ENCODE assay signal across 15 cellular contexts in genomic region chr6:2938004-2938631, GRCh38. TPM values are rescaled to one million over a fixed set of nuclear protein-coding genes. Genes with fewer than 3 reads are reported as not detected.
A peak's percentile ranks its signal among the peaks of the same experiment; 100 is the strongest.
DNase-seq lines count a peak whose midpoint lies in the region; ATAC-seq, FAIRE-seq and TF ChIP-seq lines count a peak whose summit lies in the region.
"Had no signal": no experiment of that assay in that cellular context is flagged by ENCODE, and none has a peak within 500 bp of the region (broad histone marks: within the 10 kb centered on the region; RNA-seq: fewer than 3 reads in every experiment).

No MANE protein-coding gene starts in this region.

- TF ChIP-seq RAD21 in HepG2 (CRISPR knock-in tag; IDR thresholded peaks at IDR 0.05) (no peak), SK-N-SH (IDR thresholded peaks at IDR 0.05; ENCODE audit: low read length) (no peak)

- no peak for TF ChIP-seq CTCF in CD8-positive, alpha-beta T cell (IDR thresholded peaks at IDR 0.05)
- no peak for TF ChIP-seq CTCF in HepG2 (CRISPR knock-in tag; IDR thresholded peaks at IDR 0.05)
- TF ChIP-seq CTCF in SK-N-SH (IDR thresholded peaks at IDR 0.05), result no peak

- no peaks in the 10 kb centered on the region for H3K27me3 ChIP-seq in CD4-positive, CD25-positive, alpha-beta regulatory T cell (ENCODE audit: control insufficient read depth, insufficient read depth, low read length)
- H3K27me3 ChIP-seq in CD8-positive, alpha-beta T cell (ENCODE audit: insufficient read depth, low read length), result no peaks in the 10 kb centered on the region
- peaks cover 0 to 7% of the 10 kb centered on the region in 2 experiments; a peak in 2 of 5 replicates for H3K27me3 ChIP-seq in HepG2 (ENCODE audit: control insufficient read depth in 1 of 2, insufficient read depth in 2 of 2, low read length in 2 of 2)
- no peaks in the 10 kb centered on the region for H3K27me3 ChIP-seq in SK-N-SH (ENCODE audit: insufficient read depth)

- FAIRE-seq in HepG2 (lab: Jason Lieb, UNC), result no peak

- BruUV-seq in HepG2 (replicated peaks; lab: Mats Ljungman, UMichigan), result no TSS peak

- no peak for DNase-seq in CD4-positive, CD25-positive, alpha-beta regulatory T cell
- DNase-seq in CD8-positive, alpha-beta T cell, result no peak
- DNase-seq in activated naive CD4-positive, alpha-beta T cell treated with anti-CD3 and anti-CD28 coated beads, Interleukin-2, amount 50 U/mL, for 72 hours (ENCODE audit: low spot score in 2 of 2), result peak in 1 of 2 donors; percentile 51
- DNase-seq in HepG2 (ENCODE audit: low spot score) (no peak), epidermal melanocyte (ENCODE audit: insufficient read length, low spot score) (no peak), SK-N-SH (no peak), DMS53 (lab: John Stamatoyannopoulos, UW) (no peak), SIG-M5 treated with dmso at 0.1 percent for 504 hours (lab: John Stamatoyannopoulos, UW; ENCODE audit: unreplicated experiment) (no peak)
- DNase-seq: caudate nucleus, foreskin fibroblast, lower lobe of right lung, nephron progenitor cell, T-helper 9 cell had no signal

- H3K79me2 ChIP-seq in HepG2 (ENCODE audit: insufficient read depth, low read length) (no peaks in the 10 kb centered on the region), SK-N-SH (ENCODE audit: insufficient read depth) (no peaks in the 10 kb centered on the region)

- CTCF ChIA-PET in CD8-positive, alpha-beta T cell (lab: Charles Lee), result interaction anchor here (0.9 to 20.8 kb wide), 3 partner anchors 13 to 93 kb away, joined by 3 to 306 read pairs (median 119); partner anchors contain the start of gene SERPINB1
- CTCF ChIA-PET in HepG2 (lab: Yijun Ruan, JAX; ENCODE audit: low intra/inter-chr PET ratio, low total read pairs) (interaction anchor here (0.7 kb wide), 1 partner anchor 51 kb away, joined by 3 read pairs; no protein-coding TSS in a partner anchor), SK-N-SH (lab: Yijun Ruan, JAX) (interaction anchor here (0.6 to 1.2 kb wide), 4 partner anchors 45 to 165 kb away, joined by 3 read pairs; no protein-coding TSS in a partner anchor)

- H3K4me2 ChIP-seq in HepG2 (ENCODE audit: low read depth, low read length) (no peak overlapping the region), SK-N-SH (no peak overlapping the region)

- POLR2A ChIA-PET in CD8-positive, alpha-beta T cell (lab: Charles Lee), result interaction anchor here (3.0 to 5.2 kb wide), 2 partner anchors 51 to 96 kb away, joined by 21 to 59 read pairs; partner anchors contain the start of gene SERPINB1
- POLR2A ChIA-PET in HepG2 (lab: Yijun Ruan, JAX) (no interaction called here), SK-N-SH (lab: Yijun Ruan, JAX) (no interaction called here)

- H3K36me3 ChIP-seq in CD4-positive, CD25-positive, alpha-beta regulatory T cell (ENCODE audit: control insufficient read depth, insufficient read depth, low read length), result no peaks in the 10 kb centered on the region
- H3K36me3 ChIP-seq in CD8-positive, alpha-beta T cell (ENCODE audit: insufficient read depth, low read length), result no peaks in the 10 kb centered on the region
- no peaks in the 10 kb centered on the region for H3K36me3 ChIP-seq in HepG2 (replicated peaks in 1 of 2; ENCODE audit: control insufficient read depth in 1 of 2, insufficient read depth in 2 of 2, low read length in 2 of 2)
- no peaks in the 10 kb centered on the region for H3K36me3 ChIP-seq in SK-N-SH (replicated peaks in 1 of 2; ENCODE audit: control insufficient read depth in 1 of 2, insufficient read depth in 2 of 2, low read length in 1 of 2)
- H3K36me3 ChIP-seq: lower lobe of right lung had no signal

- H3K4me3 Mint-ChIP-seq in CD4-positive, CD25-positive, alpha-beta regulatory T cell, result peak overlapping the region in 3 of 4 donors; percentile 11 to 82 (median 67)
- H3K4me3 Mint-ChIP-seq in CD8-positive, alpha-beta T cell, result no peak overlapping the region
- H3K4me3 Mint-ChIP-seq: nephron progenitor cell had no signal

- 64% methylated on average over 16 of the region's 16 CpGs for WGBS in HepG2 (ENCODE audit: low lambda C conversion rate)
- WGBS in SK-N-SH (ENCODE audit: low lambda C conversion rate), result 79% methylated on average over 16 of the region's 16 CpGs

- H3K9me3 ChIP-seq in CD4-positive, CD25-positive, alpha-beta regulatory T cell (ENCODE audit: control insufficient read depth in 2 of 2, low read length in 2 of 2), result no peaks in the 10 kb centered on the region
- H3K9me3 ChIP-seq in CD8-positive, alpha-beta T cell (ENCODE audit: low read length), result no peaks in the 10 kb centered on the region
- H3K9me3 ChIP-seq in HepG2 (ENCODE audit: low read length), result no peaks in the 10 kb centered on the region
- H3K9me3 ChIP-seq in SK-N-SH, result no peaks in the 10 kb centered on the region
- H3K9me3 ChIP-seq: lower lobe of right lung had no signal

- peak overlapping the region; percentile 52 to 97 (median 91) for H3K27ac Mint-ChIP-seq in CD4-positive, CD25-positive, alpha-beta regulatory T cell
- H3K27ac Mint-ChIP-seq in CD8-positive, alpha-beta T cell, result peak overlapping the region; percentile 95
- peak overlapping the region; percentile 94 to 98 for H3K27ac Mint-ChIP-seq in activated naive CD4-positive, alpha-beta T cell treated with anti-CD3 and anti-CD28 coated beads, Interleukin-2, amount 50 U/mL, for 72 hours
- H3K27ac Mint-ChIP-seq: nephron progenitor cell had no signal

- H3K9me2 ChIP-seq in SK-N-SH, result no peaks in the 10 kb centered on the region

- peaks cover 0 to 14% (median 5%) of the 10 kb centered on the region in 7 donors for H3K9me3 Mint-ChIP-seq in CD4-positive, CD25-positive, alpha-beta regulatory T cell
- peaks cover 9% of the 10 kb centered on the region for H3K9me3 Mint-ChIP-seq in CD8-positive, alpha-beta T cell
- peaks cover 12 to 27% of the 10 kb centered on the region in 2 donors for H3K9me3 Mint-ChIP-seq in activated naive CD4-positive, alpha-beta T cell treated with anti-CD3 and anti-CD28 coated beads, Interleukin-2, amount 50 U/mL, for 72 hours

- peak overlapping the region; percentile 33 for H3K27ac ChIP-seq in CD4-positive, CD25-positive, alpha-beta regulatory T cell (ENCODE audit: insufficient read depth, low read length, poor library complexity, severe bottlenecking)
- peak overlapping the region; percentile 70 for H3K27ac ChIP-seq in CD8-positive, alpha-beta T cell (ENCODE audit: low read depth, low read length)
- H3K27ac ChIP-seq in HepG2 (ENCODE audit: extremely low read length, insufficient read depth, low read length) (no peak overlapping the region), SK-N-SH (ENCODE audit: low read depth in 2 of 2, low read length in 1 of 2) (no peak overlapping the region)
- H3K27ac ChIP-seq: HL-60, KMS-11, lower lobe of right lung had no signal

- intact Hi-C loops in CD8-positive, alpha-beta T cell (cut with DNase I, micrococcal nuclease), result no loop called here
- intact Hi-C loops in HepG2 (cut with micrococcal nuclease; ENCODE audit: unreplicated experiment), result loop anchor here (1.0 kb wide), 1 partner anchor 51 kb away; no protein-coding TSS in a partner anchor

- TF ChIP-seq POLR2A in HepG2 (IDR thresholded peaks at IDR 0.05; ENCODE audit: insufficient read depth in 1 of 2, low read depth in 2 of 2, low read length in 2 of 2), result no peak

- H3K27me3 Mint-ChIP-seq in CD4-positive, CD25-positive, alpha-beta regulatory T cell, result peaks cover 19% of the 10 kb centered on the region
- H3K27me3 Mint-ChIP-seq in CD8-positive, alpha-beta T cell (ENCODE audit: low read depth), result no peaks in the 10 kb centered on the region

- no peak overlapping the region for H3K9ac ChIP-seq in HepG2 (ENCODE audit: insufficient read depth, low read depth, low read length)
- no peak overlapping the region for H3K9ac ChIP-seq in SK-N-SH
- H3K9ac ChIP-seq: KMS-11 had no signal

- in situ Hi-C loops in HepG2 (cut with HindIII; ENCODE audit: extremely low pct_ligation_motif_present, low pct_unique_long_range_greater_than_20kb), result no loop called here

- peaks cover 52% of the 10 kb centered on the region for H3K4me1 ChIP-seq in CD4-positive, CD25-positive, alpha-beta regulatory T cell (ENCODE audit: control insufficient read depth, insufficient read depth, low read length, poor library complexity, severe bottlenecking)
- peaks cover 73% of the 10 kb centered on the region for H3K4me1 ChIP-seq in CD8-positive, alpha-beta T cell (ENCODE audit: insufficient read depth, low read length)
- peaks cover 32% of the 10 kb centered on the region for H3K4me1 ChIP-seq in HepG2 (ENCODE audit: insufficient read depth, low read length)
- H3K4me1 ChIP-seq in SK-N-SH (ENCODE audit: control insufficient read depth in 1 of 2, insufficient read depth in 2 of 2, low read depth in 1 of 2, low read length in 1 of 2), result no peaks in the 10 kb centered on the region

- no peak for ATAC-seq in CD4-positive, CD25-positive, alpha-beta regulatory T cell (ENCODE audit: low read depth in 2 of 2)
- ATAC-seq in CD8-positive, alpha-beta T cell, result no peak
- no peak for ATAC-seq in activated naive CD4-positive, alpha-beta T cell treated with anti-CD3 and anti-CD28 coated beads, Interleukin-2, amount 50 U/mL, for 72 hours
- no peak for ATAC-seq in HepG2
- ATAC-seq: lower lobe of right lung had no signal

- peak overlapping the region; percentile 80 for H3K4me3 ChIP-seq in CD4-positive, CD25-positive, alpha-beta regulatory T cell (ENCODE audit: low read depth, low read length)
- peak overlapping the region; percentile 5 for H3K4me3 ChIP-seq in CD8-positive, alpha-beta T cell (ENCODE audit: low read depth, low read length)
- no peak overlapping the region for H3K4me3 ChIP-seq in HepG2 (replicated peaks in 1 of 3; ENCODE audit: insufficient read depth in 1 of 3, low read depth in 2 of 3, low read length in 3 of 3)
- H3K4me3 ChIP-seq in SK-N-SH (ENCODE audit: low read depth in 2 of 2, low read length in 1 of 2), result no peak overlapping the region
- H3K4me3 ChIP-seq: lower lobe of right lung had no signal

- peaks cover 11% of the 10 kb centered on the region for H3K36me3 Mint-ChIP-seq in CD4-positive, CD25-positive, alpha-beta regulatory T cell
- H3K36me3 Mint-ChIP-seq in CD8-positive, alpha-beta T cell, result peaks cover 7% of the 10 kb centered on the region
- H3K36me3 Mint-ChIP-seq in activated naive CD4-positive, alpha-beta T cell treated with anti-CD3 and anti-CD28 coated beads, Interleukin-2, amount 50 U/mL, for 72 hours, result peaks cover 32 to 55% of the 10 kb centered on the region in 2 donors

- TF ChIP-seq EP300 in HepG2 (IDR thresholded peaks at IDR 0.05; ENCODE audit: low read depth in 2 of 2, low read length in 2 of 2), result no peak
- TF ChIP-seq EP300 in HepG2 (CRISPR knock-in tag; IDR thresholded peaks at IDR 0.05; ENCODE audit: borderline replicate concordance), result no peak
- TF ChIP-seq EP300 in SK-N-SH (IDR thresholded peaks at IDR 0.05; ENCODE audit: borderline replicate concordance in 1 of 2, low read depth in 1 of 2, low read length in 1 of 2), result no peak

- no peaks in the 10 kb centered on the region for H3F3A ChIP-seq in SK-N-SH (replicated peaks; ENCODE audit: insufficient read depth)

- no peak overlapping the region for H2AFZ ChIP-seq in HepG2 (ENCODE audit: low read length)
- H2AFZ ChIP-seq in SK-N-SH (ENCODE audit: low read depth), result no peak overlapping the region

- H4K20me1 ChIP-seq in HepG2 (ENCODE audit: insufficient read depth, low read length), result no peaks in the 10 kb centered on the region
- no peaks in the 10 kb centered on the region for H4K20me1 ChIP-seq in SK-N-SH (ENCODE audit: insufficient read depth)

- H3K4me1 Mint-ChIP-seq in CD4-positive, CD25-positive, alpha-beta regulatory T cell, result peaks cover 23 to 65% (median 29%) of the 10 kb centered on the region in 4 donors
- peaks cover 65% of the 10 kb centered on the region for H3K4me1 Mint-ChIP-seq in CD8-positive, alpha-beta T cell (ENCODE audit: low read depth)

RNA-seq across cellular contexts. Expression of gene SERPINB6, which starts 33.2 kb away (rescaled TPM):
- total RNA-seq in CD4-positive, CD25-positive, alpha-beta regulatory T cell, result 3.9 TPM
- polyA plus RNA-seq in CD4-positive, CD25-positive, alpha-beta regulatory T cell, result 10 to 100 TPM; 17.3 to 79.9 (median 40.7) TPM
- total RNA-seq in CD8-positive, alpha-beta T cell, result 10 to 100 TPM; 41.7 to 45.6 TPM
- 10 to 100 TPM; 11.1 to 78.4 TPM for total RNA-seq in activated naive CD4-positive, alpha-beta T cell treated with anti-CD3 and anti-CD28 coated beads, Interleukin-2, amount 50 U/mL, for 72 hours
- 38.2 and 44.8 TPM in 2 replicates for total RNA-seq in HepG2 (2016; rRNA removed; fragmentation: Illumina TruSeq; extraction: Trizol)
- 16.6 and 17.4 TPM in 2 replicates for total RNA-seq in HepG2 (2016; cell fraction: cytosol; rRNA removed; fragmentation: Illumina TruSeq; extraction: Trizol; ENCODE audit: low read depth)
- 38.2 and 41.7 TPM in 2 replicates for total RNA-seq in HepG2 (2016; cell fraction: insoluble cytoplasmic fraction; rRNA removed; fragmentation: Illumina TruSeq; extraction: Trizol)
- 24.5 and 25.6 TPM in 2 replicates for total RNA-seq in HepG2 (2016; cell fraction: membrane; rRNA removed; fragmentation: Illumina TruSeq; extraction: Trizol)
- 23.7 and 24.1 TPM in 2 replicates for total RNA-seq in HepG2 (2016; cell fraction: nucleus; rRNA removed; fragmentation: Illumina TruSeq; extraction: Trizol)
- polyA plus RNA-seq in HepG2 (2011; rRNA removed) (61.3 and 63.6 TPM in 2 replicates), SK-N-SH (2012; rRNA removed) (102 and 111 TPM in 2 replicates)
- polyA plus RNA-seq in HepG2 (2011; cell fraction: cytosol; rRNA removed), result 64.8 and 79.1 TPM in 2 replicates
- 72.8 and 85.1 TPM in 2 replicates for polyA plus RNA-seq in HepG2 (2011; cell fraction: nucleus; rRNA removed)
- 43.2 and 44.3 TPM in 2 replicates for polyA plus RNA-seq in HepG2 (2012)
- polyA plus RNA-seq in HepG2 (2016; cell fraction: cytosol; fragmentation: Illumina TruSeq; extraction: Trizol; ENCODE audit: low read depth), result 22.2 and 23.2 TPM in 2 replicates
- polyA plus RNA-seq in HepG2 (2016; cell fraction: insoluble cytoplasmic fraction; fragmentation: Illumina TruSeq; extraction: Trizol; ENCODE audit: low read depth), result 57.5 and 58.5 TPM in 2 replicates
- 27.2 and 27.5 TPM in 2 replicates for polyA plus RNA-seq in HepG2 (2016; cell fraction: membrane; fragmentation: Illumina TruSeq; extraction: Trizol; ENCODE audit: low read depth)
- polyA plus RNA-seq in HepG2 (2016; cell fraction: nucleus; fragmentation: Illumina TruSeq; extraction: Trizol; ENCODE audit: insufficient read depth, low read depth), result 53.5 and 56.5 TPM in 2 replicates
- 58.5 and 190 TPM in 2 replicates for polyA minus RNA-seq in HepG2 (2011; rRNA and poly(A)+ RNA removed; ENCODE audit: low replicate concordance)
- polyA minus RNA-seq in HepG2 (2011; cell fraction: cytosol; rRNA and poly(A)+ RNA removed), result 36.4 and 38.5 TPM in 2 replicates
- polyA minus RNA-seq in HepG2 (2011; cell fraction: nucleus; rRNA and poly(A)+ RNA removed), result 45.4 and 45.6 TPM in 2 replicates
- polyA plus RNA-seq in SK-N-SH (2012; cell fraction: cytosol; rRNA removed), result 109 TPM in 2 replicates
- polyA plus RNA-seq in SK-N-SH (2012; cell fraction: nucleus; rRNA removed), result 123 and 128 TPM in 2 replicates

RNA-seq across cellular contexts. Expression of gene SERPINB9, which starts 35.0 kb away (rescaled TPM):
- total RNA-seq in CD4-positive, CD25-positive, alpha-beta regulatory T cell, result 48.1 TPM
- polyA plus RNA-seq in CD4-positive, CD25-positive, alpha-beta regulatory T cell, result 10 to 100 TPM; 29.1 to 46.2 (median 37.1) TPM
- 10 to 100 TPM; 36.0 to 39.1 TPM for total RNA-seq in CD8-positive, alpha-beta T cell
- total RNA-seq in activated naive CD4-positive, alpha-beta T cell treated with anti-CD3 and anti-CD28 coated beads, Interleukin-2, amount 50 U/mL, for 72 hours, result 100 to 1,000 TPM in 1 of 2 donors, 10 to 100 TPM in 1; 51.3 to 102 TPM
- total RNA-seq in HepG2 (2016; rRNA removed; fragmentation: Illumina TruSeq; extraction: Trizol), result 7.2 and 9.8 TPM in 2 replicates
- 0.61 and 0.71 TPM in 2 replicates for total RNA-seq in HepG2 (2016; cell fraction: cytosol; rRNA removed; fragmentation: Illumina TruSeq; extraction: Trizol; ENCODE audit: low read depth)
- 7.0 and 8.5 TPM in 2 replicates for total RNA-seq in HepG2 (2016; cell fraction: insoluble cytoplasmic fraction; rRNA removed; fragmentation: Illumina TruSeq; extraction: Trizol)
- total RNA-seq in HepG2 (2016; cell fraction: membrane; rRNA removed; fragmentation: Illumina TruSeq; extraction: Trizol), result 2.7 and 2.9 TPM in 2 replicates
- 2.9 and 4.3 TPM in 2 replicates for total RNA-seq in HepG2 (2016; cell fraction: nucleus; rRNA removed; fragmentation: Illumina TruSeq; extraction: Trizol)
- polyA plus RNA-seq in HepG2 (2011; rRNA removed), result 32.5 and 36.7 TPM in 2 replicates
- 23.5 and 30.7 TPM in 2 replicates for polyA plus RNA-seq in HepG2 (2011; cell fraction: cytosol; rRNA removed)
- polyA plus RNA-seq in HepG2 (2011; cell fraction: nucleus; rRNA removed), result 9.8 and 12.8 TPM in 2 replicates
- 6.6 and 9.0 TPM in 2 replicates for polyA plus RNA-seq in HepG2 (2012)
- polyA plus RNA-seq in HepG2 (2016; cell fraction: cytosol; fragmentation: Illumina TruSeq; extraction: Trizol; ENCODE audit: low read depth), result 0.33 and 0.35 TPM in 2 replicates
- polyA plus RNA-seq in HepG2 (2016; cell fraction: insoluble cytoplasmic fraction; fragmentation: Illumina TruSeq; extraction: Trizol; ENCODE audit: low read depth), result 8.7 and 10.9 TPM in 2 replicates
- polyA plus RNA-seq in HepG2 (2016; cell fraction: membrane; fragmentation: Illumina TruSeq; extraction: Trizol; ENCODE audit: low read depth), result 1.5 and 1.6 TPM in 2 replicates
- 5.0 and 5.4 TPM in 2 replicates for polyA plus RNA-seq in HepG2 (2016; cell fraction: nucleus; fragmentation: Illumina TruSeq; extraction: Trizol; ENCODE audit: insufficient read depth, low read depth)
- 0.21 and 49.0 TPM in 2 replicates for polyA minus RNA-seq in HepG2 (2011; rRNA and poly(A)+ RNA removed; ENCODE audit: low replicate concordance)
- 29.2 and 32.6 TPM in 2 replicates for polyA minus RNA-seq in HepG2 (2011; cell fraction: cytosol; rRNA and poly(A)+ RNA removed)
- polyA minus RNA-seq in HepG2 (2011; cell fraction: nucleus; rRNA and poly(A)+ RNA removed), result 13.3 and 18.3 TPM in 2 replicates
- polyA plus RNA-seq in SK-N-SH (2012; rRNA removed), result 0.19 and 0.28 TPM in 2 replicates
- polyA plus RNA-seq in SK-N-SH (2012; cell fraction: cytosol; rRNA removed), result 0.19 and 0.24 TPM in 2 replicates
- 0.19 and 0.23 TPM in 2 replicates for polyA plus RNA-seq in SK-N-SH (2012; cell fraction: nucleus; rRNA removed)

Comparison
In these comparisons a context has a peak if more than half of its experiments do, and no peak if none do; other contexts are left out.
1. H3K27ac ChIP-seq: peak in CD4-positive, CD25-positive, alpha-beta regulatory T cell (single experiment) and CD8-positive, alpha-beta T cell (single experiment); none in HepG2 (single experiment) and SK-N-SH (0 of 2).
2. H3K4me3 ChIP-seq: peak in CD4-positive, CD25-positive, alpha-beta regulatory T cell (single experiment) and CD8-positive, alpha-beta T cell (single experiment); none in HepG2 (0 of 3) and SK-N-SH (0 of 2).
3. Peak in every context shown above with its lines, with median percentiles within 50 percentile points of each other: H3K27ac Mint-ChIP-seq.